9 cellular contexts compared by ENCODE assay signal in the genomic region with DNA sequence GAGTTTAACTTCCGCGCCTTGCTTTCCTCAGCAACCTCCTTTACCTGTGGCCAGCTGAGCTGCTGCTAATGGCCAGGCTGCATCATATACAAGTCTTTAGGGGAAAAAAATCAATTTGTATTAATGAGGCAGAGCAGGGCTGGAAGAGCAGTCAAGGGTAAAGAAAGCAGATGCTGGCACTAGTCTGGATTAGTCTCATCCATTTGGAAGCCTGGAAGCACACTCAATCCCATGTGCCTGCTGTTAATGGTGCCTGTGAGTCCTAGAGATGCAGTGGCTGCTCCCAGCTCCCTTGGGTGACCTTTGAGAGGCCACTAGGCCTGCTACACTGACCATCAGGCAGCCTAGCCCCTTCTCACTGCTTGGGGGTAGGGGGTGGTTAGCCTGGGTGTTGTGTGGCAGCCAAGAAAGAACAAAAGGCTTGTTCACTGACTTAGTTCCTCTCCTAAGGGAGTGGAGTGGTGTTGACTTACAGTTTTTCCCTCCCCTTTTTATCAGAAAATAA. TPM values are rescaled to one million over a fixed set of nuclear protein-coding genes. Genes with fewer than 3 reads are reported as not detected.
A peak's percentile ranks its signal among the peaks of the same experiment; 100 is the strongest.
DNase-seq lines count a peak whose midpoint lies in the region; ATAC-seq and TF ChIP-seq lines count a peak whose summit lies in the region.
"Had no signal": no experiment of that assay in that cellular context is flagged by ENCODE, and none has a peak within 500 bp of the region (broad histone marks: within the 10 kb centered on the region; RNA-seq: fewer than 3 reads in every experiment).

No MANE protein-coding gene starts in this region.

- DNase-seq in NCI-H524 (lab: John Stamatoyannopoulos, UW) (peak; percentile 77 to 91), retina (peak; percentile 77), GDM1 (lab: John Stamatoyannopoulos, UW) (no peak), PC-3 (no peak)
- DNase-seq in effector CD8-positive, alpha-beta T cell (lab: John Stamatoyannopoulos, UW) = no peak
- DNase-seq: stimulated activated naive CD4-positive, alpha-beta T cell treated with Interleukin-2 at 50 U/mL for 16 hours had no signal

- no peaks in the 10 kb centered on the region for H3F3A ChIP-seq in PC-3 (ENCODE audit: low read length, unreplicated experiment)

- no peaks in the 10 kb centered on the region for H3K9me2 ChIP-seq in PC-3 (replicated peaks; ENCODE audit: low read length)

- H3K9me3 Mint-ChIP-seq in dendritic cell treated with granulocyte-macrophage colony-stimulating factor and Interleukin-4, amounts not matched to agents 40 ng/mL and 50 ng/mL, for 4 days = no peaks in the 10 kb centered on the region

- peak overlapping the region; percentile 41 for H3K27ac Mint-ChIP-seq in dendritic cell treated with granulocyte-macrophage colony-stimulating factor and Interleukin-4, amounts not matched to agents 40 ng/mL and 50 ng/mL, for 4 days

- H3K4me3 Mint-ChIP-seq in dendritic cell treated with granulocyte-macrophage colony-stimulating factor and Interleukin-4, amounts not matched to agents 40 ng/mL and 50 ng/mL, for 4 days = no peak overlapping the region

- peaks cover 100% of the 10 kb centered on the region for H3K36me3 Mint-ChIP-seq in dendritic cell treated with granulocyte-macrophage colony-stimulating factor and Interleukin-4, amounts not matched to agents 40 ng/mL and 50 ng/mL, for 4 days (ENCODE audit: low read depth)

- H3K9ac ChIP-seq in PC-3 (ENCODE audit: low read length) = no peak overlapping the region

- H3K9me3 ChIP-seq in HEK293 (ENCODE audit: control insufficient read depth, insufficient read depth, low read depth, low read length) = no peaks in the 10 kb centered on the region
- H3K9me3 ChIP-seq in PC-3 (ENCODE audit: low read length) = no peaks in the 10 kb centered on the region

- H3K79me2 ChIP-seq in PC-3 (ENCODE audit: low read length) = no peaks in the 10 kb centered on the region

- no peak overlapping the region for H3K4me2 ChIP-seq in PC-3 (ENCODE audit: low read length)

- H3K4me1 ChIP-seq in HEK293 (ENCODE audit: control insufficient read depth, insufficient read depth, low read length) (no peaks in the 10 kb centered on the region), PC-3 (ENCODE audit: insufficient read depth, low read length) (0 out of 2 replicates have a peak, but pooled peaks cover 3% of the 10 kb centered on the region)

- H3K27me3 Mint-ChIP-seq in dendritic cell treated with granulocyte-macrophage colony-stimulating factor and Interleukin-4, amounts not matched to agents 40 ng/mL and 50 ng/mL, for 4 days = no peaks in the 10 kb centered on the region

- peaks cover 42% of the 10 kb centered on the region for H3K4me1 Mint-ChIP-seq in dendritic cell treated with granulocyte-macrophage colony-stimulating factor and Interleukin-4, amounts not matched to agents 40 ng/mL and 50 ng/mL, for 4 days (ENCODE audit: low read depth)

- H3K27me3 ChIP-seq in PC-3 (ENCODE audit: low read length) = no peaks in the 10 kb centered on the region

- intact Hi-C loops in dendritic cell treated with granulocyte-macrophage colony-stimulating factor and Interleukin-4, amounts not matched to agents 40 ng/mL and 50 ng/mL, for 4 days (cut with micrococcal nuclease) = no loop called here
- intact Hi-C loops in PC-3 (cut with micrococcal nuclease) = no loop called here

- H3K27ac ChIP-seq in HEK293 (ENCODE audit: extremely low read depth, low read depth, low read length) (no peak overlapping the region), PC-3 (ENCODE audit: low read length) (no peak overlapping the region)

- POLR2A ChIA-PET in HEK293 (lab: Yijun Ruan, JAX) (no interaction called here), PC-3 (lab: Charles Lee; ENCODE audit: unreplicated experiment) (no interaction called here)

- H3K4me3 ChIP-seq in HEK293 (ENCODE audit: low read depth, low read length) (no peak overlapping the region), PC-3 (ENCODE audit: low read length) (no peak overlapping the region)

- no peak for TF ChIP-seq CTCF in HEK293 (tag by site-specific recombination; IDR thresholded peaks at IDR 0.05)
- no peak for TF ChIP-seq CTCF in PC-3 (conservative IDR thresholded peaks at IDR 0.05; ENCODE audit: low read depth, low read length)

- no TSS peak for BruUV-seq in PC-3 (replicated peaks; lab: Mats Ljungman, UMichigan)

- no peak for ATAC-seq in PC-3
- ATAC-seq in HG02938 (IDR thresholded peaks at IDR 0.05; ENCODE audit: unreplicated experiment) = no peak

- H3K36me3 ChIP-seq in HEK293 (ENCODE audit: control insufficient read depth in 2 of 2, insufficient read depth in 1 of 2, low read length in 2 of 2) = peaks cover 0 to 37% of the 10 kb centered on the region in 2 experiments; a peak in 1 of 3 replicates
- no peaks in the 10 kb centered on the region for H3K36me3 ChIP-seq in PC-3 (ENCODE audit: low read depth, low read length)

- no peak overlapping the region for H2AFZ ChIP-seq in PC-3 (ENCODE audit: low read length)

- CTCF ChIA-PET in HEK293 (lab: Yijun Ruan, JAX) (interaction anchor here (0.6 to 3.3 kb wide), 6 partner anchors 9 to 167 kb away, joined by 3 to 13 read pairs (median 8); a partner anchor contains a TSS), PC-3 (lab: Charles Lee) (no interaction called here)

- no peaks in the 10 kb centered on the region for H4K20me1 ChIP-seq in PC-3 (ENCODE audit: low read length)

TF ChIP-seq in HEK293, 187 proteins besides CTCF, POLR2A, EP300 and RAD21:
- TF ChIP-seq, protein P1, sequence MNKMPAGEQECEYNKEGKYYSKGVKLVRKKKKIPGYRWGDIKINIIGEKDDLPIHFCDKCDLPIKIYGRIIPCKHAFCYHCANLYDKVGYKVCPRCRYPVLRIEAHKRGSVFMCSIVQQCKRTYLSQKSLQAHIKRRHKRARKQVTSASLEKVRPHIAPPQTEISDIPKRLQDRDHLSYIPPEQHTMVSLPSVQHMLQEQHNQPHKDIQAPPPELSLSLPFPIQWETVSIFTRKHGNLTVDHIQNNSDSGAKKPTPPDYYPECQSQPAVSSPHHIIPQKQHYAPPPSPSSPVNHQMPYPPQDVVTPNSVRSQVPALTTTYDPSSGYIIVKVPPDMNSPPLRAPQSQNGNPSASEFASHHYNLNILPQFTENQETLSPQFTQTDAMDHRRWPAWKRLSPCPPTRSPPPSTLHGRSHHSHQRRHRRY (tag by site-specific recombination; IDR thresholded peaks at IDR 0.05) = no peak
- TF ChIP-seq, protein P2, sequence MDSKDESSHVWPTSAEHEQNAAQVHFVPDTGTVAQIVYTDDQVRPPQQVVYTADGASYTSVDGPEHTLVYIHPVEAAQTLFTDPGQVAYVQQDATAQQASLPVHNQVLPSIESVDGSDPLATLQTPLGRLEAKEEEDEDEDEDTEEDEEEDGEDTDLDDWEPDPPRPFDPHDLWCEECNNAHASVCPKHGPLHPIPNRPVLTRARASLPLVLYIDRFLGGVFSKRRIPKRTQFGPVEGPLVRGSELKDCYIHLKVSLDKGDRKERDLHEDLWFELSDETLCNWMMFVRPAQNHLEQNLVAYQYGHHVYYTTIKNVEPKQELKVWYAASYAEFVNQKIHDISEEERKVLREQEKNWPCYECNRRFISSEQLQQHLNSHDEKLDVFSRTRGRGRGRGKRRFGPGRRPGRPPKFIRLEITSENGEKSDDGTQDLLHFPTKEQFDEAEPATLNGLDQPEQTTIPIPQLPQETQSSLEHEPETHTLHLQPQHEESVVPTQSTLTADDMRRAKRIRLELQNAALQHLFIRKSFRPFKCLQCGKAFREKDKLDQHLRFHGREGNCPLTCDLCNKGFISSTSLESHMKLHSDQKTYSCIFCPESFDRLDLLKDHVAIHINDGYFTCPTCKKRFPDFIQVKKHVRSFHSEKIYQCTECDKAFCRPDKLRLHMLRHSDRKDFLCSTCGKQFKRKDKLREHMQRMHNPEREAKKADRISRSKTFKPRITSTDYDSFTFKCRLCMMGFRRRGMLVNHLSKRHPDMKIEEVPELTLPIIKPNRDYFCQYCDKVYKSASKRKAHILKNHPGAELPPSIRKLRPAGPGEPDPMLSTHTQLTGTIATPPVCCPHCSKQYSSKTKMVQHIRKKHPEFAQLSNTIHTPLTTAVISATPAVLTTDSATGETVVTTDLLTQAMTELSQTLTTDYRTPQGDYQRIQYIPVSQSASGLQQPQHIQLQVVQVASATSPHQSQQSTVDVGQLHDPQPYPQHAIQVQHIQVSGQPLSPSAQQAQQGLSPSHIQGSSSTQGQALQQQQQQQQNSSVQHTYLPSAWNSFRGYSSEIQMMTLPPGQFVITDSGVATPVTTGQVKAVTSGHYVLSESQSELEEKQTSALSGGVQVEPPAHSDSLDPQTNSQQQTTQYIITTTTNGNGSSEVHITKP (tag by site-specific recombination; IDR thresholded peaks at IDR 0.05) = 0 out of 2 replicates have a peak, but pooled peaks have one; percentile 43
- TF ChIP-seq ZBTB17 (tag by site-specific recombination; IDR thresholded peaks at IDR 0.05) (0 out of 2 replicates have a peak, but pooled peaks have one; percentile 27), KLF1 (tag by site-specific recombination; IDR thresholded peaks at IDR 0.05) (no peak), ZNF302 (tag by site-specific recombination; IDR thresholded peaks at IDR 0.05; ENCODE audit: low read depth) (no peak)

RNA-seq across cellular contexts. Expression of a gene that starts 8.0 kb away (rescaled TPM):
- total RNA-seq in PC-3 (2014; rRNA removed) = 1.5 and 1.9 TPM in 2 replicates

Comparison
In these comparisons a context has a peak if more than half of its experiments do, and no peak if none do; other contexts are left out.
1. DNase-seq: peak in NCI-H524 (2 of 2) and retina (single experiment); none in effector CD8-positive, alpha-beta T cell (single experiment), GDM1 (single experiment) and PC-3 (single experiment).